In genomic region chr5:134070979-134071849, GRCh38 we compare ENCODE assay signal across 9 cellular contexts. TPM values are rescaled to one million over a fixed set of nuclear protein-coding genes. Genes with fewer than 3 reads are reported as not detected.
A peak's percentile ranks its signal among the peaks of the same experiment; 100 is the strongest.
DNase-seq lines count a peak whose midpoint lies in the region; ATAC-seq, FAIRE-seq and TF ChIP-seq lines count a peak whose summit lies in the region.
"Had no signal": no experiment of that assay in that cellular context is flagged by ENCODE, and none has a peak within 500 bp of the region (broad histone marks: within the 10 kb centered on the region; RNA-seq: fewer than 3 reads in every experiment).

No MANE protein-coding gene starts in this region.

- FAIRE-seq in K562 (lab: Jason Lieb, UNC), result no peak
- FAIRE-seq: frontal cortex had no signal

- no peaks in the 10 kb centered on the region for H4K20me1 ChIP-seq in K562 (replicated peaks; ENCODE audit: control insufficient read depth, insufficient read depth, low read length)

- TF ChIP-seq CTCF in K562 (IDR thresholded peaks at IDR 0.05 in 2 of 3, conservative IDR thresholded peaks at IDR 0.05 in 1 of 3; ENCODE audit: insufficient read depth in 2 of 3, low read depth in 1 of 3, low read length in 3 of 3) (no peak), right lobe of liver (IDR thresholded peaks at IDR 0.05) (no peak)

- peaks cover 0 to 9% of the 10 kb centered on the region in 2 donors for H3K27me3 Mint-ChIP-seq in CD8-positive, alpha-beta memory T cell
- no peaks in the 10 kb centered on the region for H3K27me3 Mint-ChIP-seq in stimulated activated naive CD8-positive, alpha-beta T cell treated with anti-CD3 and anti-CD28 coated beads, Interleukin-15, amount 100 ng/mL, for 72 hours

- peaks cover 58% of the 10 kb centered on the region for H3K4me1 ChIP-seq in CD8-positive, alpha-beta memory T cell (ENCODE audit: insufficient read depth, low read length)
- peaks cover 0 to 10% of the 10 kb centered on the region in 2 experiments; a peak in 2 of 5 replicates for H3K4me1 ChIP-seq in K562 (replicated peaks in 1 of 2; ENCODE audit: control insufficient read depth in 2 of 2, insufficient read depth in 2 of 2, low read length in 2 of 2)
- peaks cover 0 to 7% (median 0%) of the 10 kb centered on the region in 4 donors for H3K4me1 ChIP-seq in right lobe of liver

- no peaks in the 10 kb centered on the region for H3K79me2 ChIP-seq in K562 (ENCODE audit: control insufficient read depth, insufficient read depth, low read length)

- no peaks in the 10 kb centered on the region for H3K9me1 ChIP-seq in K562 (ENCODE audit: control insufficient read depth, insufficient read depth, low read length)

- TF ChIP-seq RAD21 in K562 (CRISPR knock-in tag; conservative IDR thresholded peaks at IDR 0.05 in 1 of 2, IDR thresholded peaks at IDR 0.05 in 1 of 2), result no peak

- H3K27me3 ChIP-seq in CD8-positive, alpha-beta memory T cell (ENCODE audit: insufficient read depth, low read length, poor library complexity, severe bottlenecking), result no peaks in the 10 kb centered on the region
- H3K27me3 ChIP-seq in K562 (ENCODE audit: control insufficient read depth in 2 of 2, insufficient read depth in 2 of 2, low read length in 2 of 2), result peaks cover 32 to 61% of the 10 kb centered on the region in 2 experiments
- no peaks in the 10 kb centered on the region for H3K27me3 ChIP-seq in right lobe of liver

- POLR2A ChIA-PET in CD8-positive, alpha-beta memory T cell (lab: Charles Lee), result no interaction called here
- POLR2A ChIA-PET in K562 (lab: Yijun Ruan, JAX), result interaction anchor here (0.6 kb wide), 1 partner anchor 1605 kb away, joined by 3 read pairs; no protein-coding TSS in a partner anchor

- peak overlapping the region; percentile 55 for H3K4me3 ChIP-seq in CD8-positive, alpha-beta memory T cell (ENCODE audit: low read length)
- H3K4me3 ChIP-seq in K562, result no peak overlapping the region
- peak overlapping the region in 2 of 3 donors; percentile 7 to 39 for H3K4me3 ChIP-seq in right lobe of liver

- WGBS in K562 (ENCODE audit: insufficient coverage, low coverage, missing lambda C conversion rate), result 3% methylated on average over 34 of the region's 42 CpGs
- WGBS in right lobe of liver (ENCODE audit: insufficient coverage, low coverage, low lambda C conversion rate, missing lambda C conversion rate), result 23% methylated on average over 11 of the region's 42 CpGs

- peak; percentile 41 for ATAC-seq in HG03175 (IDR thresholded peaks at IDR 0.05; ENCODE audit: unreplicated experiment)
- peak; percentile 62 for ATAC-seq in K562
- ATAC-seq in right lobe of liver, result peak in 3 of 4 donors; percentile 31 to 42 (median 33)
- ATAC-seq in stimulated activated naive CD8-positive, alpha-beta T cell treated with anti-CD3 and anti-CD28 coated beads, Interleukin-15, amount 100 ng/mL, for 72 hours, result peak; percentile 82
- ATAC-seq in GM18502 (IDR thresholded peaks at IDR 0.05; ENCODE audit: poor library complexity, unreplicated experiment), result no peak

- CTCF ChIA-PET in CD8-positive, alpha-beta memory T cell (lab: Charles Lee), result interaction anchor here (0.7 to 8.4 kb wide), 6 partner anchors 11 to 68 kb away, joined by 5 to 70 read pairs (median 6); no protein-coding TSS in a partner anchor
- CTCF ChIA-PET in K562 (lab: Yijun Ruan, JAX; ENCODE audit: low intra/inter-chr PET ratio), result interaction anchor here (0.6 kb wide), 1 partner anchor 219 kb away, joined by 4 read pairs; no protein-coding TSS in a partner anchor

- no peaks in the 10 kb centered on the region for H3K36me3 ChIP-seq in CD8-positive, alpha-beta memory T cell (ENCODE audit: insufficient read depth, low read length)
- H3K36me3 ChIP-seq in K562 (ENCODE audit: control insufficient read depth, insufficient read depth, low read length) (no peaks in the 10 kb centered on the region), right lobe of liver (no peaks in the 10 kb centered on the region)

- intact Hi-C loops in K562 (cut with micrococcal nuclease), result no loop called here
- intact Hi-C loops in right lobe of liver (cut with DNase I), result no loop called here

- peak in 3 of 5 donors; percentile 8 to 57 (median 19) for DNase-seq in CD8-positive, alpha-beta memory T cell
- DNase-seq in K562 (ENCODE audit: extremely low read depth in 1 of 4, low spot score in 3 of 4), result peak in 2 of 4 experiments; percentile 37 to 42
- no peak for DNase-seq in right lobe of liver
- DNase-seq in stimulated activated naive CD8-positive, alpha-beta T cell treated with anti-CD3 and anti-CD28 coated beads, Interleukin-15, amount 100 ng/mL, for 72 hours, result peak; percentile 51 to 83
- no peak for DNase-seq in SIG-M5 treated with dmso at 0.1 percent for 504 hours (lab: John Stamatoyannopoulos, UW; ENCODE audit: unreplicated experiment)
- no peak for DNase-seq in AG08396 (ENCODE audit: low spot score)

- H3K27ac Mint-ChIP-seq in CD8-positive, alpha-beta memory T cell, result peak overlapping the region in 4 of 8 donors; percentile 71 to 86 (median 73)
- H3K27ac Mint-ChIP-seq in stimulated activated naive CD8-positive, alpha-beta T cell treated with anti-CD3 and anti-CD28 coated beads, Interleukin-15, amount 100 ng/mL, for 72 hours, result peak overlapping the region; percentile 87 to 91

- H3K36me3 Mint-ChIP-seq in CD8-positive, alpha-beta memory T cell, result no peaks in the 10 kb centered on the region

- TF ChIP-seq EP300 in K562 (IDR thresholded peaks at IDR 0.05; ENCODE audit: low read length), result no peak

- in situ Hi-C loops in K562 (cut with MboI), result no loop called here

- no peak overlapping the region for H3K27ac ChIP-seq in CD8-positive, alpha-beta memory T cell (ENCODE audit: low read depth, low read length)
- H3K27ac ChIP-seq in K562 (ENCODE audit: extremely low read depth, low read depth, low read length) (no peak overlapping the region), right lobe of liver (no peak overlapping the region)

- peak overlapping the region; percentile 68 to 87 (median 82) for H3K4me3 Mint-ChIP-seq in CD8-positive, alpha-beta memory T cell
- peak overlapping the region; percentile 82 to 84 for H3K4me3 Mint-ChIP-seq in stimulated activated naive CD8-positive, alpha-beta T cell treated with anti-CD3 and anti-CD28 coated beads, Interleukin-15, amount 100 ng/mL, for 72 hours

- no peak overlapping the region; the same call in 1 of the 2 replicates for H3K4me2 ChIP-seq in K562 (ENCODE audit: insufficient read depth, low read length)

- peak overlapping the region in 1 of 2 experiments; percentile 33; a peak in 2 of 4 replicates for H3K9ac ChIP-seq in K562 (ENCODE audit: insufficient read depth in 1 of 2, low read depth in 2 of 2, low read length in 2 of 2)

- H3K9me3 Mint-ChIP-seq in CD8-positive, alpha-beta memory T cell, result no peaks in the 10 kb centered on the region
- peaks cover 0 to 7% of the 10 kb centered on the region in 2 donors for H3K9me3 Mint-ChIP-seq in stimulated activated naive CD8-positive, alpha-beta T cell treated with anti-CD3 and anti-CD28 coated beads, Interleukin-15, amount 100 ng/mL, for 72 hours

- no peak overlapping the region for H2AFZ ChIP-seq in K562 (ENCODE audit: low read depth, low read length)

- H3K9me3 ChIP-seq in CD8-positive, alpha-beta memory T cell (ENCODE audit: low read length), result no peaks in the 10 kb centered on the region
- H3K9me3 ChIP-seq in K562 (replicated peaks; ENCODE audit: control insufficient read depth, insufficient read depth, low read depth, low read length) (no peaks in the 10 kb centered on the region), right lobe of liver (no peaks in the 10 kb centered on the region)

- TF ChIP-seq POLR2A in K562 (conservative IDR thresholded peaks at IDR 0.05), result no peak
- TF ChIP-seq POLR2A in right lobe of liver (IDR thresholded peaks at IDR 0.05), result no peak

- no TSS peak for BruUV-seq in K562 (replicated peaks; lab: Mats Ljungman, UMichigan)

- H3K4me1 Mint-ChIP-seq in CD8-positive, alpha-beta memory T cell, result peaks cover 34 to 69% (median 57%) of the 10 kb centered on the region in 3 donors
- H3K4me1 Mint-ChIP-seq in stimulated activated naive CD8-positive, alpha-beta T cell treated with anti-CD3 and anti-CD28 coated beads, Interleukin-15, amount 100 ng/mL, for 72 hours, result peaks cover 89% of the 10 kb centered on the region

TF ChIP-seq in K562, 482 proteins besides CTCF, POLR2A, EP300 and RAD21 (continues in another document):
- TF ChIP-seq ZNF324 (CRISPR knock-in tag; IDR thresholded peaks at IDR 0.05) (no peak), TCF7 (IDR thresholded peaks at IDR 0.05; ENCODE audit: borderline replicate concordance) (peak; percentile 94), ZBTB7A (IDR thresholded peaks at IDR 0.05; ENCODE audit: borderline replicate concordance, control insufficient read depth, low read depth, low read length) (peak; percentile 36; the same call in 1 of the 2 replicates)

RNA-seq across cellular contexts. Expression of gene TCF7, which starts 43.3 kb away (rescaled TPM):
- total RNA-seq in CD8-positive, alpha-beta memory T cell, result 10 to 100 TPM; 85.2 to 89.7 TPM
- polyA plus RNA-seq in CD8-positive, alpha-beta memory T cell, result 344 TPM
- 22.7 and 54.2 TPM in 2 replicates for total RNA-seq in K562 (2011; cell fraction: chromatin; rRNA removed; ENCODE audit: low replicate concordance)
- total RNA-seq in K562 (2011; cell fraction: nucleolus; rRNA removed), result 20.5 and 24.5 TPM in 2 replicates
- 24.3 and 38.9 TPM in 2 replicates for total RNA-seq in K562 (2011; cell fraction: nucleoplasm; rRNA removed)
- total RNA-seq in K562 (2014; rRNA removed) (5.8 TPM in 2 replicates), K562 (2014; rRNA removed; fragmentation: Illumina TruSeq; extraction: Trizol) (3.4 TPM in 2 replicates), K562 (2015; rRNA removed; fragmentation: Illumina TruSeq; extraction: Trizol) (3.1 and 3.2 TPM in 2 replicates), K562 (2021) (10.3 and 12.6 TPM in 2 replicates), right lobe of liver (1 to 10 TPM; 2.0 to 3.8 (median 2.7) TPM)
- polyA plus RNA-seq in K562 (2011; rRNA removed) (3.2 and 4.2 TPM in 2 replicates), K562 (2014; fragmentation: Illumina TruSeq; extraction: Trizol) (14.4 and 14.9 TPM in 2 replicates), K562 (2014; fragmentation: Nextera tagmentation; extraction: Ambion mirVana) (1 to 10 TPM; 1.6 to 2.0 TPM), K562 (2014; rRNA removed) (5.4 and 5.8 TPM in 2 replicates)
- 2.6 and 5.4 TPM in 2 replicates for polyA plus RNA-seq in K562 (2011; cell fraction: cytosol; rRNA removed)
- 4.1 and 11.1 TPM in 2 replicates for polyA plus RNA-seq in K562 (2011; cell fraction: nucleus; rRNA removed)
- 8.3 and 8.9 TPM in 2 replicates for polyA plus RNA-seq in K562 (2012)
- polyA minus RNA-seq in K562 (2011; rRNA and poly(A)+ RNA removed), result 5.5 and 7.4 TPM in 2 replicates
- polyA minus RNA-seq in K562 (2011; cell fraction: cytosol; rRNA and poly(A)+ RNA removed), result 5.3 and 9.5 TPM in 2 replicates
- 8.3 and 13.5 TPM in 2 replicates for polyA minus RNA-seq in K562 (2011; cell fraction: nucleus; rRNA and poly(A)+ RNA removed)

Comparison
In these comparisons a context has a peak if more than half of its experiments do, and no peak if none do; other contexts are left out.
1. DNase-seq: peak in CD8-positive, alpha-beta memory T cell (3 of 5) and stimulated activated naive CD8-positive, alpha-beta T cell treated with anti-CD3 and anti-CD28 coated beads, Interleukin-15, amount 100 ng/mL, for 72 hours (2 of 2); none in right lobe of liver (0 of 3), SIG-M5 treated with dmso at 0.1 percent for 504 hours (single experiment) and AG08396 (single experiment).